ENCODE assay signal across 14 cellular contexts in the genomic region with DNA sequence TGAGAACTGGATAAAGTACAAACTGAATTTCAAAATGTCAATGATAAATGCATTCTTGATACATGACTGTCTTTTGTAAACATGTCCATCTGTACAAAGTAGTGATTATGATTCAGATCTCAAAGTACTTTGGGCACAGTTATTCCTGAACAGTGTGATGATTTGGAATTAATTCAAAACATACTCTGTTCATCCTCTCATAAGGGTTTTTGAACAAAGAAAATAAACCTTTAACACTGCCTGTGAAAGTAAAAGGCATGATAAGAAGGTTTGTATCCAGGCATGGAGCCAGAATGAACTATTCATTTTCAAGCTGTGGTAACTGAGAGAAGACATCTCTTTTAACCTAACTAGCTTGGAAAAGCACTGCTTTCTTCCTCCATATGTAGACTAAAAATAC. TPM values are rescaled to one million over a fixed set of nuclear protein-coding genes. Genes with fewer than 3 reads are reported as not detected.
DNase-seq lines count a peak whose midpoint lies in the region; ATAC-seq, FAIRE-seq and TF ChIP-seq lines count a peak whose summit lies in the region.
"Had no signal": no experiment of that assay in that cellular context is flagged by ENCODE, and none has a peak within 500 bp of the region (broad histone marks: within the 10 kb centered on the region; RNA-seq: fewer than 3 reads in every experiment).

No MANE protein-coding gene starts in this region.

- peak overlapping the region; percentile 92 for H3K4me2 ChIP-seq in astrocyte (ENCODE audit: low read length)

- H3K4me1 Mint-ChIP-seq in astrocyte (ENCODE audit: low read depth, unreplicated experiment) = peaks cover 3% of the 10 kb centered on the region
- H3K4me1 Mint-ChIP-seq: activated CD4-positive, alpha-beta T cell treated with anti-CD3 and anti-CD28 coated beads, Interleukin-2, amount 10 ng/mL, durations not matched to agents 24 days and 14 days had no signal

- no peaks in the 10 kb centered on the region for H3K9me3 ChIP-seq in HUES48 (ENCODE audit: control insufficient read depth, insufficient read depth, low read length)
- no peaks in the 10 kb centered on the region for H3K9me3 ChIP-seq in astrocyte (ENCODE audit: insufficient read depth, low read depth, low read length)

- H3K36me3 Mint-ChIP-seq in astrocyte (ENCODE audit: low read depth, unreplicated experiment) = no peaks in the 10 kb centered on the region

- peak; percentile 91 for DNase-seq in astrocyte (ENCODE audit: low read depth)
- DNase-seq in foreskin keratinocyte = peak; percentile 20 to 21
- DNase-seq in renal cortical epithelial cell (ENCODE audit: low read depth) = peak; percentile 18
- DNase-seq in OCI-M2 (lab: John Stamatoyannopoulos, UW; ENCODE audit: unreplicated experiment) = no peak
- DNase-seq in stimulated activated CD4-positive, alpha-beta T cell treated with anti-CD3 and anti-CD28 coated beads, Interleukin-2, amount 100 ng/mL, for 24 hours = no peak
- no peak for DNase-seq in nucleus accumbens (lab: John Stamatoyannopoulos, UW)
- DNase-seq: activated CD4-positive, alpha-beta T cell treated with anti-CD3 and anti-CD28 coated beads, Interleukin-2, amount 10 ng/mL, durations not matched to agents 24 days and 14 days; CD4-positive, alpha-beta T cell; foreskin fibroblast; stimulated activated CD4-positive, alpha-beta T cell treated with anti-CD3 and anti-CD28 coated beads, Interleukin-4, amount 100 ng/mL, for 24 hours had no signal

- H3K4me1 ChIP-seq in HUES48 (ENCODE audit: control insufficient read depth, insufficient read depth, low read length) (peaks cover 25% of the 10 kb centered on the region), astrocyte (ENCODE audit: insufficient read depth, low read length) (peaks cover 5% of the 10 kb centered on the region), foreskin keratinocyte (no peaks in the 10 kb centered on the region)

- no peak for ATAC-seq in foreskin keratinocyte
- ATAC-seq in HG03039 (IDR thresholded peaks at IDR 0.05; ENCODE audit: unreplicated experiment) = no peak

- no peaks in the 10 kb centered on the region for H3K9me3 Mint-ChIP-seq in astrocyte (ENCODE audit: unreplicated experiment)
- H3K9me3 Mint-ChIP-seq: activated CD4-positive, alpha-beta T cell treated with anti-CD3 and anti-CD28 coated beads, Interleukin-2, amount 10 ng/mL, durations not matched to agents 24 days and 14 days; activated T-helper 1 cell treated with anti-CD3 and anti-CD28 coated beads, Interleukin-12 subunit alpha, Interleukin-12 subunit beta, Interleukin-2, Interleukin-4 antibody, amounts not matched to agents 30 ng/mL and 10 ng/mL and 1 ng/mL, durations not matched to agents 14 hours and 24 hours and 36 hours; CD4-positive, alpha-beta T cell had no signal

- no peak overlapping the region for H3K4me3 Mint-ChIP-seq in astrocyte (ENCODE audit: unreplicated experiment)
- H3K4me3 Mint-ChIP-seq: activated CD4-positive, alpha-beta T cell treated with anti-CD3 and anti-CD28 coated beads, Interleukin-2, amount 10 ng/mL, durations not matched to agents 24 days and 14 days; activated T-helper 1 cell treated with anti-CD3 and anti-CD28 coated beads, Interleukin-12 subunit alpha, Interleukin-12 subunit beta, Interleukin-2, Interleukin-4 antibody, amounts not matched to agents 30 ng/mL and 10 ng/mL and 1 ng/mL, durations not matched to agents 14 hours and 24 hours and 36 hours; CD4-positive, alpha-beta T cell had no signal

- FAIRE-seq in astrocyte (lab: Jason Lieb, UNC) = peak; percentile 84

- TF ChIP-seq CTCF in astrocyte (IDR thresholded peaks at IDR 0.05; ENCODE audit: insufficient read depth, low read depth, low read length) (no peak), foreskin keratinocyte (conservative IDR thresholded peaks at IDR 0.05) (no peak)

- peaks cover 4% of the 10 kb centered on the region for H3K27me3 ChIP-seq in HUES48 (ENCODE audit: control insufficient read depth, insufficient read depth, low read length)
- H3K27me3 ChIP-seq in astrocyte (ENCODE audit: insufficient read depth, low read length) = no peaks in the 10 kb centered on the region
- H3K27me3 ChIP-seq in foreskin keratinocyte = no peaks in the 10 kb centered on the region

- H3K27ac Mint-ChIP-seq in astrocyte (ENCODE audit: unreplicated experiment) = peak overlapping the region; percentile 92
- H3K27ac Mint-ChIP-seq: activated CD4-positive, alpha-beta T cell treated with anti-CD3 and anti-CD28 coated beads, Interleukin-2, amount 10 ng/mL, durations not matched to agents 24 days and 14 days; activated T-helper 1 cell treated with anti-CD3 and anti-CD28 coated beads, Interleukin-12 subunit alpha, Interleukin-12 subunit beta, Interleukin-2, Interleukin-4 antibody, amounts not matched to agents 30 ng/mL and 10 ng/mL and 1 ng/mL, durations not matched to agents 14 hours and 24 hours and 36 hours; CD4-positive, alpha-beta T cell had no signal

- H4K20me1 ChIP-seq in astrocyte (ENCODE audit: insufficient read depth, low read length) = no peaks in the 10 kb centered on the region

- H3K9ac ChIP-seq in HUES48 (ENCODE audit: low read depth, low read length) (peak overlapping the region; percentile 72; the same call in 1 of the 2 replicates), astrocyte (ENCODE audit: low read length) (peak overlapping the region; percentile 91)

- no peak overlapping the region for H2AFZ ChIP-seq in astrocyte (ENCODE audit: low read depth, low read length)

- H3K27ac ChIP-seq in HUES48 (ENCODE audit: low read depth, low read length) (peak overlapping the region; percentile 97), astrocyte (ENCODE audit: low read depth, low read length) (peak overlapping the region; percentile 88), foreskin keratinocyte (no peak overlapping the region)
- H3K27ac ChIP-seq: SK-N-MC had no signal

- H3K79me2 ChIP-seq in astrocyte (ENCODE audit: insufficient read depth, low read length) = peaks cover 31% of the 10 kb centered on the region

- no peaks in the 10 kb centered on the region for H3K27me3 Mint-ChIP-seq in astrocyte (ENCODE audit: low read depth, unreplicated experiment)
- H3K27me3 Mint-ChIP-seq: activated CD4-positive, alpha-beta T cell treated with anti-CD3 and anti-CD28 coated beads, Interleukin-2, amount 10 ng/mL, durations not matched to agents 24 days and 14 days; CD4-positive, alpha-beta T cell had no signal

- H3K36me3 ChIP-seq in HUES48 (ENCODE audit: control insufficient read depth, insufficient read depth, low read length) (no peaks in the 10 kb centered on the region), astrocyte (ENCODE audit: insufficient read depth, low read length) (no peaks in the 10 kb centered on the region)

- H3K4me3 ChIP-seq in HUES48 (ENCODE audit: low read depth, low read length) (peak overlapping the region; percentile 76; the same call in 1 of the 2 replicates), astrocyte (ENCODE audit: insufficient read depth, low read depth, low read length) (no peak overlapping the region)

RNA-seq across cellular contexts. Expression of a gene that starts 0.9 kb away (rescaled TPM):
- total RNA-seq in astrocyte (16.4 and 19.8 TPM in 2 replicates), foreskin keratinocyte (not detected in 2 replicates), renal cortical epithelial cell (2.6 and 3.6 TPM in 2 replicates)
- polyA plus RNA-seq in foreskin keratinocyte = not detected in 2 replicates
- total RNA-seq: activated CD4-positive, alpha-beta T cell treated with anti-CD3 and anti-CD28 coated beads, Interleukin-2, amount 10 ng/mL, durations not matched to agents 24 days and 14 days; activated T-helper 1 cell treated with anti-CD3 and anti-CD28 coated beads, Interleukin-12 subunit alpha, Interleukin-12 subunit beta, Interleukin-2, Interleukin-4 antibody, amounts not matched to agents 30 ng/mL and 10 ng/mL and 1 ng/mL, durations not matched to agents 14 hours and 24 hours and 36 hours; CD4-positive, alpha-beta T cell had no signal

Comparison
In these comparisons a context has a peak if more than half of its experiments do, and no peak if none do; other contexts are left out.
1. DNase-seq: peak in astrocyte (single experiment), foreskin keratinocyte (2 of 2) and renal cortical epithelial cell (single experiment); none in OCI-M2 (single experiment), stimulated activated CD4-positive, alpha-beta T cell treated with anti-CD3 and anti-CD28 coated beads, Interleukin-2, amount 100 ng/mL, for 24 hours (0 of 2) and nucleus accumbens (0 of 56).